ENCODE assay signal across 9 cellular contexts in genomic region chr9:19551124-19551929, GRCh38.
DNase-seq lines count a peak whose midpoint lies in the region; ATAC-seq and TF ChIP-seq lines count a peak whose summit lies in the region.
"Had no signal": no experiment of that assay in that cellular context is flagged by ENCODE, and none has a peak within 500 bp of the region (broad histone marks: within the 10 kb centered on the region; RNA-seq: fewer than 3 reads in every experiment).

No MANE protein-coding gene starts in this region.

- H3K27ac ChIP-seq in GM23338 (ENCODE audit: low read depth), result no peak overlapping the region
- H3K27ac ChIP-seq in spleen, result no peak overlapping the region

- peaks cover 9% of the 10 kb centered on the region for H3K4me1 Mint-ChIP-seq in GM23338

- no peaks in the 10 kb centered on the region for H3K36me3 ChIP-seq in GM23338 (ENCODE audit: insufficient read depth)
- no peaks in the 10 kb centered on the region for H3K36me3 ChIP-seq in spleen

- no peaks in the 10 kb centered on the region for H4K20me1 ChIP-seq in GM23338 (replicated peaks; ENCODE audit: insufficient read depth)

- no peak overlapping the region for H3K4me3 Mint-ChIP-seq in GM23338
- H3K4me3 Mint-ChIP-seq: activated naive CD4-positive, alpha-beta T cell treated with anti-CD3 and anti-CD28 coated beads, Interleukin-2, amount 50 U/mL, for 24 hours had no signal

- peaks cover 12% of the 10 kb centered on the region for H3K36me3 Mint-ChIP-seq in GM23338 (ENCODE audit: low read depth)

- H3K79me2 ChIP-seq in GM23338 (replicated peaks; ENCODE audit: insufficient read depth), result no peaks in the 10 kb centered on the region

- peak; percentile 51 to 67 for TF ChIP-seq CTCF in GM23338 (conservative IDR thresholded peaks at IDR 0.05; ENCODE audit: low read depth in 2 of 2)
- TF ChIP-seq CTCF in spleen (IDR thresholded peaks at IDR 0.05 in 8 of 11, conservative IDR thresholded peaks at IDR 0.05 in 3 of 11), result no peak

- H3K9me3 Mint-ChIP-seq in GM23338, result no peaks in the 10 kb centered on the region; the same call in 1 of the 3 replicates
- H3K9me3 Mint-ChIP-seq: activated naive CD4-positive, alpha-beta T cell treated with anti-CD3 and anti-CD28 coated beads, Interleukin-2, amount 50 U/mL, for 24 hours had no signal

- WGBS in spleen, 5 donors, result 22 to 28% (median 26%) methylated on average over 8 of the region's 8 CpGs

- no peaks in the 10 kb centered on the region for H3K27me3 ChIP-seq in GM23338 (ENCODE audit: insufficient read depth)
- H3K27me3 ChIP-seq in spleen (replicated peaks in 1 of 7), result no peaks in the 10 kb centered on the region

- H3K4me2 ChIP-seq in GM23338, result no peak overlapping the region; the same call in 1 of the 2 replicates

- no peaks in the 10 kb centered on the region for H3K9me2 ChIP-seq in GM23338 (ENCODE audit: insufficient read depth)

- ATAC-seq in GM18499 (IDR thresholded peaks at IDR 0.05; ENCODE audit: insufficient read depth, unreplicated experiment) (peak; percentile 43), GM23338 (peak; percentile 94)

- peaks cover 6% of the 10 kb centered on the region for H3K27me3 Mint-ChIP-seq in GM23338 (ENCODE audit: insufficient read depth, low read depth, poor library complexity)

- no peaks in the 10 kb centered on the region for H3F3A ChIP-seq in GM23338 (replicated peaks; ENCODE audit: low read depth)

- no peak overlapping the region for H2AFZ ChIP-seq in GM23338

- no peak for TF ChIP-seq POLR2A in spleen (IDR thresholded peaks at IDR 0.05)

- H3K4me1 ChIP-seq in GM23338 (ENCODE audit: insufficient read depth) (0 out of 2 replicates have a peak, but pooled peaks cover 10% of the 10 kb centered on the region), spleen (peaks cover 0 to 9% (median 2%) of the 10 kb centered on the region in 6 donors)

- intact Hi-C loops in spleen (cut with DNase I; ENCODE audit: low total_unique reads), result no loop called here

- no peaks in the 10 kb centered on the region for H3K9me3 ChIP-seq in spleen

- H3K4me3 ChIP-seq in GM23338 (no peak overlapping the region), spleen (peak overlapping the region in 1 of 8 donors; percentile 32)

- no peak overlapping the region for H3K27ac Mint-ChIP-seq in GM23338
- H3K27ac Mint-ChIP-seq: activated naive CD4-positive, alpha-beta T cell treated with anti-CD3 and anti-CD28 coated beads, Interleukin-2, amount 50 U/mL, for 24 hours had no signal

- peak; percentile 65 for DNase-seq in GM23338 (ENCODE audit: low spot score)
- DNase-seq in NCI-H446 treated with DMSO at 0.1 percent for 48 hours (lab: John Stamatoyannopoulos, UW), result peak; percentile 89
- peak; percentile 40 for DNase-seq in myocyte (ENCODE audit: low read depth)
- DNase-seq in D341Med (ENCODE audit: low spot score), result no peak
- no peak for DNase-seq in NCI-H2196 treated with DMSO at 0.1 percent for 48 hours (lab: John Stamatoyannopoulos, UW; ENCODE audit: unreplicated experiment)
- DNase-seq in spleen, result no peak
- no peak for DNase-seq in GOT3 (lab: John Stamatoyannopoulos, UW)

TF ChIP-seq in GM23338, 12 proteins besides CTCF, POLR2A, EP300 and RAD21 (continues in another document):
- TF ChIP-seq EZH2 (IDR thresholded peaks at IDR 0.05; ENCODE audit: low read depth, unreplicated experiment) (no peak), NANOG (IDR thresholded peaks at IDR 0.05; ENCODE audit: borderline replicate concordance) (no peak), EZH2phosphoT487 (IDR thresholded peaks at IDR 0.05; ENCODE audit: unreplicated experiment) (no peak), ETS1 (IDR thresholded peaks at IDR 0.05) (no peak), REST (IDR thresholded peaks at IDR 0.05; ENCODE audit: unreplicated experiment) (no peak), ZNF331 (CRISPR knock-in tag; IDR thresholded peaks at IDR 0.05; ENCODE audit: low read depth) (no peak)

Comparison
In these comparisons a context has a peak if more than half of its experiments do, and no peak if none do; other contexts are left out.
1. DNase-seq: peak in GM23338 (single experiment), NCI-H446 treated with DMSO at 0.1 percent for 48 hours (single experiment) and myocyte (single experiment); none in D341Med (single experiment), NCI-H2196 treated with DMSO at 0.1 percent for 48 hours (single experiment), spleen (single experiment) and GOT3 (single experiment).
2. CTCF ChIP-seq: peak in GM23338 (2 of 2); none in spleen (0 of 11).